In the genomic region with DNA sequence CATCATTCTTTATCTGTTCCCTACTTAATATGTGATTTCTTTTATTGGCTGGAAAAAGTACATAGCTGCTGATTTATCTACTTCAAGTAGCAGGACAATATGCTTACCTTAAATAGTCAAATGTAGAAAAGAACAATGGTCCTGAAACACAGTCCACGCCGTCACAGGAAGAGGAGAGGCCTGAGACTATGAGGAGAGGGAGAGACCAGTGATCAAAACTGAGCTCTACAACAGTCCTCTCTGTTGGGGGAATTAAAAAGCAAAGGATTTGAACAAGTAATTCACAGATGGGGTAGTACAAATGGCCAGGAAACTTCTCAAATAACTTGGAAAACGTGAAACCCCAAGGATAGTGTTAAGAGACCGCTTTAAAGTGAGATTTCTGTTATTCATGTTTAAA, we compare ENCODE assay signal across 14 cellular contexts. TPM values are rescaled to one million over a fixed set of nuclear protein-coding genes. Genes with fewer than 3 reads are reported as not detected.
DNase-seq lines count a peak whose midpoint lies in the region; ATAC-seq, FAIRE-seq and TF ChIP-seq lines count a peak whose summit lies in the region.
"Had no signal": no experiment of that assay in that cellular context is flagged by ENCODE, and none has a peak within 500 bp of the region (broad histone marks: within the 10 kb centered on the region; RNA-seq: fewer than 3 reads in every experiment).

No MANE protein-coding gene starts in this region.

- no peaks in the 10 kb centered on the region for H4K20me1 ChIP-seq in GM12878 (ENCODE audit: control insufficient read depth, insufficient read depth)

- H2AK5ac ChIP-seq in mesenchymal stem cell (ENCODE audit: low read length, severe bottlenecking): no peak overlapping the region

- TF ChIP-seq CTCF in GM12878 (IDR thresholded peaks at IDR 0.05 in 2 of 3, conservative IDR thresholded peaks at IDR 0.05 in 1 of 3; ENCODE audit: control insufficient read depth in 2 of 3, extremely low read depth in 1 of 3, insufficient read depth in 1 of 3, low read depth in 3 of 3, low read length in 3 of 3) (no peak), tibial nerve (IDR thresholded peaks at IDR 0.05) (no peak), GM13976 (IDR thresholded peaks at IDR 0.05; ENCODE audit: borderline replicate concordance, control extremely low read depth, extremely low read depth, insufficient read depth, missing control alignments) (no peak)

- H3K9ac ChIP-seq in GM12878 (ENCODE audit: control insufficient read depth, insufficient read depth, low read length) (no peak overlapping the region), mesenchymal stem cell (ENCODE audit: low read length) (peak overlapping the region; percentile 26)

- H3K23ac ChIP-seq in mesenchymal stem cell (ENCODE audit: low read length in 2 of 2): no peak overlapping the region

- H2AFZ ChIP-seq in GM12878 (ENCODE audit: control insufficient read depth, low read depth, low read length) (no peak overlapping the region), mesenchymal stem cell (ENCODE audit: low read depth, low read length) (no peak overlapping the region)

- H3K4me2 ChIP-seq in GM12878 (ENCODE audit: control insufficient read depth, insufficient read depth) (no peak overlapping the region), mesenchymal stem cell (ENCODE audit: low read length, poor library complexity, severe bottlenecking) (no peak overlapping the region)

- no peak overlapping the region for H2BK15ac ChIP-seq in mesenchymal stem cell (ENCODE audit: low read depth, poor library complexity, severe bottlenecking)

- no peak overlapping the region for H3K18ac ChIP-seq in mesenchymal stem cell (ENCODE audit: low read depth in 1 of 2, low read length in 2 of 2)

- RAD21 ChIA-PET in GM12878 (lab: Charles Lee; ENCODE audit: unreplicated experiment): interaction anchor here (0.6 to 3.7 kb wide), 52 partner anchors 8 to 637 kb away, joined by 3 to 60 read pairs (median 4); a partner anchor contains a TSS

- TF ChIP-seq EP300 in GM12878 (IDR thresholded peaks at IDR 0.05; ENCODE audit: borderline replicate concordance in 1 of 2, control insufficient read depth in 1 of 2, low read depth in 2 of 2, low read length in 2 of 2) (no peak), tibial nerve (IDR thresholded peaks at IDR 0.05) (no peak)

- no peak overlapping the region for H4K91ac ChIP-seq in mesenchymal stem cell (ENCODE audit: low read length)

- FAIRE-seq in GM12878 (lab: Jason Lieb, UNC): no peak

- no peaks in the 10 kb centered on the region for H3K36me3 ChIP-seq in GM12878 (ENCODE audit: control insufficient read depth in 2 of 2, insufficient read depth in 2 of 2, low read length in 1 of 2)
- no peaks in the 10 kb centered on the region for H3K36me3 ChIP-seq in mesenchymal stem cell (ENCODE audit: control insufficient read depth in 1 of 2, insufficient read depth in 2 of 2, low read depth in 1 of 2, low read length in 2 of 2)
- no peaks in the 10 kb centered on the region for H3K36me3 ChIP-seq in tibial nerve

- no peak overlapping the region for H2BK12ac ChIP-seq in mesenchymal stem cell (ENCODE audit: low read length in 2 of 2)

- ATAC-seq in Right ventricle myocardium superior (ENCODE audit: poor library complexity): peak; percentile 22
- no peak for ATAC-seq in Right ventricle myocardium inferior
- peak; percentile 42 for ATAC-seq in GM12878

- no peak overlapping the region for H2BK5ac ChIP-seq in mesenchymal stem cell (ENCODE audit: low read depth, low read length, poor library complexity, severe bottlenecking)

- H3K4me3 ChIP-seq in GM12878 (no peak overlapping the region), mesenchymal stem cell (ENCODE audit: insufficient read depth in 1 of 2, low read depth in 1 of 2, low read length in 2 of 2) (no peak overlapping the region), tibial nerve (no peak overlapping the region)

- DNase-seq in Right ventricle myocardium superior: no peak
- DNase-seq in Right ventricle myocardium inferior (ENCODE audit: missing footprints): no peak
- DNase-seq in GM12878 (ENCODE audit: low read depth, low spot score): no peak
- no peak for DNase-seq in mesenchymal stem cell
- no peak for DNase-seq in tibial nerve (ENCODE audit: low spot score in 2 of 2)
- no peak for DNase-seq in stimulated activated CD4-positive, alpha-beta T cell treated with anti-CD3 and anti-CD28 coated beads, Interleukin-2, amount 100 ng/mL, for 24 hours
- no peak for DNase-seq in Ammon's horn (ENCODE audit: low spot score)
- no peak for DNase-seq in GM13976 (ENCODE audit: low spot score)
- DNase-seq: SIG-M5 had no signal

- H2BK120ac ChIP-seq in mesenchymal stem cell (ENCODE audit: low read depth, low read length): no peak overlapping the region

- SMC1A ChIA-PET in GM12878 (lab: Charles Lee; ENCODE audit: uncharacterized antibody, unreplicated experiment): interaction anchor here (0.6 to 6.5 kb wide), 57 partner anchors 10 to 635 kb away, joined by 3 to 64 read pairs (median 4); a partner anchor contains a TSS

- CTCF ChIA-PET in GM12878 (lab: Yijun Ruan, JAX): interaction anchor here (0.6 to 13.3 kb wide), 78 partner anchors 9 to 963 kb away, joined by 3 to 387 read pairs (median 4); a partner anchor contains a TSS

- no peaks in the 10 kb centered on the region for H3K79me2 ChIP-seq in GM12878 (ENCODE audit: control insufficient read depth, insufficient read depth, low read length)

- no peak overlapping the region for H3K14ac ChIP-seq in mesenchymal stem cell (ENCODE audit: low read length in 2 of 2)

- TF ChIP-seq POLR2A in GM12878 (IDR thresholded peaks at IDR 0.05; ENCODE audit: low read depth, low read length): no peak
- no peak for TF ChIP-seq POLR2A in tibial nerve (IDR thresholded peaks at IDR 0.05)

- H3K4me1 ChIP-seq in GM12878 (ENCODE audit: control insufficient read depth, insufficient read depth, low read length) (no peaks in the 10 kb centered on the region), mesenchymal stem cell (ENCODE audit: control insufficient read depth, insufficient read depth, low read depth, low read length) (peaks cover 13% of the 10 kb centered on the region), tibial nerve (peaks cover 0 to 12% (median 4%) of the 10 kb centered on the region in 4 donors)

- no peak overlapping the region for H3K27ac ChIP-seq in GM12878 (ENCODE audit: control insufficient read depth, insufficient read depth)
- H3K27ac ChIP-seq in mesenchymal stem cell (ENCODE audit: low read length, poor library complexity, severe bottlenecking): peak overlapping the region; percentile 67
- peak overlapping the region in 3 of 4 donors; percentile 34 to 57 (median 41) for H3K27ac ChIP-seq in tibial nerve

- H4K8ac ChIP-seq in mesenchymal stem cell (ENCODE audit: low read length): no peak overlapping the region

- TF ChIP-seq RAD21 in GM12878 (IDR thresholded peaks at IDR 0.05; ENCODE audit: insufficient read depth, low read depth, low read length): no peak

- H3K27me3 ChIP-seq in GM12878 (replicated peaks in 1 of 2; ENCODE audit: control insufficient read depth in 2 of 2, insufficient read depth in 2 of 2, low read length in 1 of 2) (no peaks in the 10 kb centered on the region), mesenchymal stem cell (ENCODE audit: control insufficient read depth in 1 of 2, insufficient read depth in 1 of 2, low read length in 2 of 2) (no peaks in the 10 kb centered on the region), tibial nerve (no peaks in the 10 kb centered on the region)

- no peak overlapping the region for H3K4ac ChIP-seq in mesenchymal stem cell (ENCODE audit: low read depth in 1 of 2, low read length in 2 of 2)

- POLR2A ChIA-PET in GM12878 (lab: Charles Lee): interaction anchor here (0.6 to 1.5 kb wide), 4 partner anchors 87 to 360 kb away, joined by 3 to 5 read pairs (median 4); no protein-coding TSS in a partner anchor

- H3K79me1 ChIP-seq in mesenchymal stem cell (replicated peaks; ENCODE audit: low read length, poor library complexity, severe bottlenecking): no peaks in the 10 kb centered on the region

- WGBS in GM12878 (ENCODE audit: insufficient coverage, insufficient replicate concordance, low lambda C conversion rate, missing lambda C conversion rate): 33% methylated on average over 4 of the region's 4 CpGs
- 65% methylated on average over 3 of the region's 4 CpGs for WGBS in mesenchymal stem cell
- WGBS in tibial nerve, 2 donors: 24% methylated on average over 4 of the region's 4 CpGs

- in situ Hi-C loops in GM12878 (cut with MboI) (loop anchor here (5.0 to 10.0 kb wide), 4 partner anchors 103 to 631 kb away; no protein-coding TSS in a partner anchor), GM13976 (cut with MboI; ENCODE audit: low sequenced_read_pairs, unreplicated experiment) (loop anchor here (10.0 to 25.0 kb wide), 2 partner anchors 361 to 628 kb away; no protein-coding TSS in a partner anchor)

- intact Hi-C loops in Right ventricle myocardium superior (cut with DNase I) (loop anchor here (2.0 to 5.0 kb wide), 2 partner anchors 107 to 358 kb away; no protein-coding TSS in a partner anchor), Right ventricle myocardium inferior (cut with DNase I) (loop anchor here (1.0 to 5.0 kb wide), 3 partner anchors 106 to 359 kb away; a partner anchor contains a TSS), GM12878 (cut with micrococcal nuclease; ENCODE audit: unreplicated experiment) (loop anchor here (1.0 to 5.0 kb wide), 5 partner anchors 107 to 636 kb away; a partner anchor contains a TSS)

- H3K9me3 ChIP-seq in GM12878 (replicated peaks; ENCODE audit: control insufficient read depth, insufficient read depth, low read length) (no peaks in the 10 kb centered on the region), mesenchymal stem cell (ENCODE audit: control insufficient read depth, low read length) (no peaks in the 10 kb centered on the region), tibial nerve (no peaks in the 10 kb centered on the region)

- no TSS peak for BruUV-seq in GM12878 (replicated peaks; lab: Mats Ljungman, UMichigan)

RNA-seq across cellular contexts. Expression of a gene that starts 20.1 kb away (rescaled TPM):
- not detected for total RNA-seq in Right ventricle myocardium superior
- total RNA-seq in Right ventricle myocardium inferior: not detected
- not detected in 2 replicates for total RNA-seq in GM12878 (2013; cell fraction: nucleolus; rRNA removed)
- not detected in 2 replicates for total RNA-seq in GM12878 (2014; rRNA removed)
- not detected in 2 replicates for total RNA-seq in GM12878 (2014; rRNA removed; fragmentation: Illumina TruSeq; extraction: Trizol)
- total RNA-seq in GM12878 (2021): not detected in 2 replicates
- not detected for polyA plus RNA-seq in GM12878 (2011; ENCODE audit: low read depth)
- not detected in 2 replicates for polyA plus RNA-seq in GM12878 (2011; rRNA removed)
- polyA plus RNA-seq in GM12878 (2011; cell fraction: cytosol; rRNA removed): not detected in 2 replicates
- polyA plus RNA-seq in GM12878 (2011; cell fraction: nucleus; rRNA removed): not detected in 2 replicates
- not detected in 2 replicates for polyA plus RNA-seq in GM12878 (2012)
- polyA plus RNA-seq in GM12878 (2014; fragmentation: Illumina TruSeq; extraction: Trizol): not detected in 2 replicates
- polyA plus RNA-seq in GM12878 (2014; fragmentation: Nextera tagmentation; extraction: Ambion mirVana): not detected
- polyA plus RNA-seq in GM12878 (2014; rRNA removed): not detected in 2 replicates
- not detected for polyA plus RNA-seq in GM12878 (2016; fragmentation: Nextera tagmentation; extraction: Ambion mirVana)
- polyA minus RNA-seq in GM12878 (2011; rRNA and poly(A)+ RNA removed): not detected in 2 replicates
- not detected in 2 replicates for polyA minus RNA-seq in GM12878 (2011; cell fraction: cytosol; rRNA and poly(A)+ RNA removed)
- polyA minus RNA-seq in GM12878 (2011; cell fraction: nucleus; rRNA and poly(A)+ RNA removed): not detected in 2 replicates
- not detected for polyA plus RNA-seq in mesenchymal stem cell (2013, experiment 1 of 2)
- polyA plus RNA-seq in mesenchymal stem cell (2013, experiment 2 of 2): not detected
- total RNA-seq in tibial nerve: not detected
- total RNA-seq: A172; CD4-positive, CD25-positive, alpha-beta regulatory T cell; left cardiac atrium; T-helper 2 cell treated with Interferon-gamma antibody and Interleukin-4, amounts not matched to agents 100 ng/mL and 5 ng/mL, for 36 hours; ureter had no signal
- polyA plus RNA-seq: CD4-positive, CD25-positive, alpha-beta regulatory T cell had no signal

RNA-seq across cellular contexts. Expression of a gene that starts 37.7 kb away (rescaled TPM):
- total RNA-seq in Right ventricle myocardium superior: not detected
- total RNA-seq in Right ventricle myocardium inferior: not detected
- not detected in 2 replicates for total RNA-seq in GM12878 (2013; cell fraction: nucleolus; rRNA removed)
- total RNA-seq in GM12878 (2014; rRNA removed): not detected in 2 replicates
- total RNA-seq in GM12878 (2014; rRNA removed; fragmentation: Illumina TruSeq; extraction: Trizol): not detected in 2 replicates
- not detected in 2 replicates for total RNA-seq in GM12878 (2021)
- polyA plus RNA-seq in GM12878 (2011; ENCODE audit: low read depth): not detected
- not detected in 2 replicates for polyA plus RNA-seq in GM12878 (2011; rRNA removed)
- not detected in 2 replicates for polyA plus RNA-seq in GM12878 (2011; cell fraction: cytosol; rRNA removed)
- not detected in 2 replicates for polyA plus RNA-seq in GM12878 (2011; cell fraction: nucleus; rRNA removed)
- polyA plus RNA-seq in GM12878 (2012): not detected in 2 replicates
- not detected in 2 replicates for polyA plus RNA-seq in GM12878 (2014; fragmentation: Illumina TruSeq; extraction: Trizol)
- polyA plus RNA-seq in GM12878 (2014; fragmentation: Nextera tagmentation; extraction: Ambion mirVana): not detected
- not detected in 2 replicates for polyA plus RNA-seq in GM12878 (2014; rRNA removed)
- not detected for polyA plus RNA-seq in GM12878 (2016; fragmentation: Nextera tagmentation; extraction: Ambion mirVana)
- not detected in 2 replicates for polyA minus RNA-seq in GM12878 (2011; rRNA and poly(A)+ RNA removed)
- polyA minus RNA-seq in GM12878 (2011; cell fraction: cytosol; rRNA and poly(A)+ RNA removed): not detected in 2 replicates
- not detected in 2 replicates for polyA minus RNA-seq in GM12878 (2011; cell fraction: nucleus; rRNA and poly(A)+ RNA removed)
- not detected for polyA plus RNA-seq in mesenchymal stem cell (2013, experiment 1 of 2)
- polyA plus RNA-seq in mesenchymal stem cell (2013, experiment 2 of 2): not detected
- not detected for total RNA-seq in tibial nerve
- total RNA-seq: A172; CD4-positive, CD25-positive, alpha-beta regulatory T cell; left cardiac atrium; T-helper 2 cell treated with Interferon-gamma antibody and Interleukin-4, amounts not matched to agents 100 ng/mL and 5 ng/mL, for 36 hours; ureter had no signal
- polyA plus RNA-seq: CD4-positive, CD25-positive, alpha-beta regulatory T cell had no signal

RNA-seq across cellular contexts. Expression of a gene that starts 41.2 kb away (rescaled TPM):
- total RNA-seq in Right ventricle myocardium superior (not detected), Right ventricle myocardium inferior (not detected), GM12878 (2014; rRNA removed) (not detected in 2 replicates), GM12878 (2014; rRNA removed; fragmentation: Illumina TruSeq; extraction: Trizol) (not detected in 2 replicates), GM12878 (2021) (not detected in 2 replicates), tibial nerve (not detected)
- not detected in 2 replicates for total RNA-seq in GM12878 (2013; cell fraction: nucleolus; rRNA removed)
- polyA plus RNA-seq in GM12878 (2011; ENCODE audit: low read depth): not detected
- polyA plus RNA-seq in GM12878 (2011; rRNA removed) (not detected in 2 replicates), GM12878 (2014; fragmentation: Illumina TruSeq; extraction: Trizol) (not detected in 2 replicates), GM12878 (2014; fragmentation: Nextera tagmentation; extraction: Ambion mirVana) (not detected), GM12878 (2014; rRNA removed) (not detected in 2 replicates), GM12878 (2016; fragmentation: Nextera tagmentation; extraction: Ambion mirVana) (not detected)
- polyA plus RNA-seq in GM12878 (2011; cell fraction: cytosol; rRNA removed): not detected in 2 replicates
- not detected in 2 replicates for polyA plus RNA-seq in GM12878 (2011; cell fraction: nucleus; rRNA removed)
- polyA plus RNA-seq in GM12878 (2012): not detected in 2 replicates
- polyA minus RNA-seq in GM12878 (2011; rRNA and poly(A)+ RNA removed): not detected in 2 replicates
- polyA minus RNA-seq in GM12878 (2011; cell fraction: cytosol; rRNA and poly(A)+ RNA removed): not detected in 2 replicates
- polyA minus RNA-seq in GM12878 (2011; cell fraction: nucleus; rRNA and poly(A)+ RNA removed): not detected in 2 replicates
- not detected for polyA plus RNA-seq in mesenchymal stem cell (2013, experiment 1 of 2)
- polyA plus RNA-seq in mesenchymal stem cell (2013, experiment 2 of 2): not detected
- total RNA-seq: A172; CD4-positive, CD25-positive, alpha-beta regulatory T cell; left cardiac atrium; T-helper 2 cell treated with Interferon-gamma antibody and Interleukin-4, amounts not matched to agents 100 ng/mL and 5 ng/mL, for 36 hours; ureter had no signal
- polyA plus RNA-seq: CD4-positive, CD25-positive, alpha-beta regulatory T cell had no signal

RNA-seq across cellular contexts. Expression of a gene that starts 47.9 kb away (rescaled TPM):
- total RNA-seq in Right ventricle myocardium superior (not detected), Right ventricle myocardium inferior (not detected), GM12878 (2014; rRNA removed) (6.9 and 9.1 TPM in 2 replicates), GM12878 (2014; rRNA removed; fragmentation: Illumina TruSeq; extraction: Trizol) (11.4 and 12.6 TPM in 2 replicates), GM12878 (2021) (5.5 and 6.6 TPM in 2 replicates), tibial nerve (not detected)
- 16.3 and 19.7 TPM in 2 replicates for total RNA-seq in GM12878 (2013; cell fraction: nucleolus; rRNA removed)
- 0.89 TPM for polyA plus RNA-seq in GM12878 (2011; ENCODE audit: low read depth)
- polyA plus RNA-seq in GM12878 (2011; rRNA removed) (27.4 and 39.2 TPM in 2 replicates), GM12878 (2014; fragmentation: Illumina TruSeq; extraction: Trizol) (10.8 and 14.8 TPM in 2 replicates), GM12878 (2014; fragmentation: Nextera tagmentation; extraction: Ambion mirVana) (10 to 100 TPM; 26.3 to 35.7 TPM), GM12878 (2014; rRNA removed) (7.6 and 8.3 TPM in 2 replicates), GM12878 (2016; fragmentation: Nextera tagmentation; extraction: Ambion mirVana) (10 to 100 TPM; 19.7 to 19.8 TPM)
- 7.6 and 8.2 TPM in 2 replicates for polyA plus RNA-seq in GM12878 (2011; cell fraction: cytosol; rRNA removed)
- polyA plus RNA-seq in GM12878 (2011; cell fraction: nucleus; rRNA removed): 8.2 and 9.0 TPM in 2 replicates
- 1.7 and 2.6 TPM in 2 replicates for polyA plus RNA-seq in GM12878 (2012)
- 7.2 and 10.2 TPM in 2 replicates for polyA minus RNA-seq in GM12878 (2011; rRNA and poly(A)+ RNA removed)
- polyA minus RNA-seq in GM12878 (2011; cell fraction: cytosol; rRNA and poly(A)+ RNA removed): 4.8 and 8.3 TPM in 2 replicates
- 2.7 and 3.2 TPM in 2 replicates for polyA minus RNA-seq in GM12878 (2011; cell fraction: nucleus; rRNA and poly(A)+ RNA removed)
- polyA plus RNA-seq in mesenchymal stem cell (2013, experiment 1 of 2): 1.2 TPM
- 1.2 TPM for polyA plus RNA-seq in mesenchymal stem cell (2013, experiment 2 of 2)
- total RNA-seq: A172; left cardiac atrium; T-helper 2 cell treated with Interferon-gamma antibody and Interleukin-4, amounts not matched to agents 100 ng/mL and 5 ng/mL, for 36 hours had no signal

RNA-seq across cellular contexts. Expression of a gene that starts 48.0 kb away (rescaled TPM):
- 2.1 TPM for total RNA-seq in Right ventricle myocardium superior
- total RNA-seq in Right ventricle myocardium inferior: 4.5 TPM
- total RNA-seq in GM12878 (2013; cell fraction: nucleolus; rRNA removed): not detected in 2 replicates
- total RNA-seq in GM12878 (2014; rRNA removed): 0.16 TPM in 1 of 2 replicates, not detected in the other
- not detected in 2 replicates for total RNA-seq in GM12878 (2014; rRNA removed; fragmentation: Illumina TruSeq; extraction: Trizol)
- total RNA-seq in GM12878 (2021): not detected in 2 replicates
- not detected for polyA plus RNA-seq in GM12878 (2011; ENCODE audit: low read depth)
- not detected in 2 replicates for polyA plus RNA-seq in GM12878 (2011; rRNA removed)
- polyA plus RNA-seq in GM12878 (2011; cell fraction: cytosol; rRNA removed): not detected in 2 replicates
- not detected in 2 replicates for polyA plus RNA-seq in GM12878 (2011; cell fraction: nucleus; rRNA removed)
- polyA plus RNA-seq in GM12878 (2012): not detected in 2 replicates
- polyA plus RNA-seq in GM12878 (2014; fragmentation: Illumina TruSeq; extraction: Trizol): not detected in 2 replicates
- not detected for polyA plus RNA-seq in GM12878 (2014; fragmentation: Nextera tagmentation; extraction: Ambion mirVana)
- polyA plus RNA-seq in GM12878 (2014; rRNA removed): not detected in 2 replicates
- not detected for polyA plus RNA-seq in GM12878 (2016; fragmentation: Nextera tagmentation; extraction: Ambion mirVana)
- polyA minus RNA-seq in GM12878 (2011; rRNA and poly(A)+ RNA removed): not detected in 2 replicates
- not detected in 2 replicates for polyA minus RNA-seq in GM12878 (2011; cell fraction: cytosol; rRNA and poly(A)+ RNA removed)
- not detected in 2 replicates for polyA minus RNA-seq in GM12878 (2011; cell fraction: nucleus; rRNA and poly(A)+ RNA removed)
- 0.06 TPM for polyA plus RNA-seq in mesenchymal stem cell (2013, experiment 1 of 2)
- 0.03 TPM for polyA plus RNA-seq in mesenchymal stem cell (2013, experiment 2 of 2)
- 10 to 100 TPM; 20.4 to 52.1 (median 39.6) TPM for total RNA-seq in tibial nerve
- total RNA-seq: CD4-positive, CD25-positive, alpha-beta regulatory T cell; T-helper 2 cell treated with Interferon-gamma antibody and Interleukin-4, amounts not matched to agents 100 ng/mL and 5 ng/mL, for 36 hours had no signal
- polyA plus RNA-seq: CD4-positive, CD25-positive, alpha-beta regulatory T cell had no signal
